ENCODE assay signal across 14 cellular contexts in genomic region chr9:114363424-114363823, GRCh38. TPM values are rescaled to one million over a fixed set of nuclear protein-coding genes. Genes with fewer than 3 reads are reported as not detected.
DNase-seq lines count a peak whose midpoint lies in the region; ATAC-seq and TF ChIP-seq lines count a peak whose summit lies in the region.
"Had no signal": no experiment of that assay in that cellular context is flagged by ENCODE, and none has a peak within 500 bp of the region (broad histone marks: within the 10 kb centered on the region; RNA-seq: fewer than 3 reads in every experiment).

No MANE protein-coding gene starts in this region.

- POLR2A ChIA-PET in naive thymus-derived CD8-positive, alpha-beta T cell (lab: Charles Lee) = interaction anchor here (0.7 to 41.6 kb wide), 4 partner anchors 10 to 249 kb away, joined by 3 to 1589 read pairs (median 188); partner anchors contain the start of gene AKNA

- H3K9me3 Mint-ChIP-seq in CD14-positive monocyte = peaks cover 0 to 5% (median 0%) of the 10 kb centered on the region in 7 donors
- no peaks in the 10 kb centered on the region for H3K9me3 Mint-ChIP-seq in HFFc6
- no peaks in the 10 kb centered on the region for H3K9me3 Mint-ChIP-seq in activated T-cell treated with anti-CD3 and anti-CD28 coated beads, Interleukin-2, amount 50 U/mL, for 72 hours
- H3K9me3 Mint-ChIP-seq in naive thymus-derived CD8-positive, alpha-beta T cell = peaks cover 0 to 3% (median 0%) of the 10 kb centered on the region in 9 donors
- H3K9me3 Mint-ChIP-seq: mesothelial cell of epicardium had no signal

- DNase-seq in CD14-positive monocyte (ENCODE audit: low spot score) (peak; percentile 47), HFFc6 (no peak), sciatic nerve (ENCODE audit: low spot score) (no peak), caudate nucleus (lab: John Stamatoyannopoulos, UW) (no peak), left lobe of liver (ENCODE audit: low spot score) (no peak), T1000 (lab: John Stamatoyannopoulos, UW) (no peak)
- no peak for DNase-seq in activated T-cell treated with anti-CD3 and anti-CD28 coated beads, Interleukin-2, amount 50 U/mL, for 72 hours
- peak in 6 of 10 donors; percentile 29 to 58 (median 46) for DNase-seq in naive thymus-derived CD8-positive, alpha-beta T cell
- DNase-seq: NCI-H2171, posterior cingulate gyrus had no signal

- intact Hi-C loops in CD14-positive monocyte (cut with micrococcal nuclease) (loop anchor here in 1 of 2 donors (5.0 kb wide), 1 partner anchor 34 kb away; no protein-coding TSS in a partner anchor), sciatic nerve (cut with DNase I) (no loop called here)

- H3K4me1 Mint-ChIP-seq in CD14-positive monocyte (peaks cover 57% of the 10 kb centered on the region), HFFc6 (ENCODE audit: low read depth) (peaks cover 45% of the 10 kb centered on the region)
- peaks cover 80% of the 10 kb centered on the region for H3K4me1 Mint-ChIP-seq in activated T-cell treated with anti-CD3 and anti-CD28 coated beads, Interleukin-2, amount 50 U/mL, for 72 hours (ENCODE audit: low read depth)
- peaks cover 44 to 90% (median 86%) of the 10 kb centered on the region in 4 donors for H3K4me1 Mint-ChIP-seq in naive thymus-derived CD8-positive, alpha-beta T cell

- H3K27ac Mint-ChIP-seq in CD14-positive monocyte (peak overlapping the region; percentile 97 to 99 (median 98)), HFFc6 (peak overlapping the region; percentile 91)
- peak overlapping the region; percentile 95 for H3K27ac Mint-ChIP-seq in activated T-cell treated with anti-CD3 and anti-CD28 coated beads, Interleukin-2, amount 50 U/mL, for 72 hours
- peak overlapping the region; percentile 91 to 98 (median 94) for H3K27ac Mint-ChIP-seq in naive thymus-derived CD8-positive, alpha-beta T cell
- H3K27ac Mint-ChIP-seq: mesothelial cell of epicardium had no signal

- no peaks in the 10 kb centered on the region for H3K27me3 Mint-ChIP-seq in CD14-positive monocyte (ENCODE audit: low read depth in 3 of 3)
- peaks cover 3% of the 10 kb centered on the region for H3K27me3 Mint-ChIP-seq in HFFc6 (ENCODE audit: insufficient read depth)
- no peaks in the 10 kb centered on the region for H3K27me3 Mint-ChIP-seq in activated T-cell treated with anti-CD3 and anti-CD28 coated beads, Interleukin-2, amount 50 U/mL, for 72 hours (ENCODE audit: low read depth)
- no peaks in the 10 kb centered on the region for H3K27me3 Mint-ChIP-seq in naive thymus-derived CD8-positive, alpha-beta T cell

- ATAC-seq in activated T-cell treated with anti-CD3 and anti-CD28 coated beads, Interleukin-2, amount 50 U/mL, for 72 hours (replicated peaks in 1 of 2) = peak; percentile 57 to 59
- peak; percentile 60 to 70 for ATAC-seq in naive thymus-derived CD8-positive, alpha-beta T cell
- ATAC-seq in sciatic nerve = no peak
- ATAC-seq in left lobe of liver = no peak

- no peak overlapping the region for H3K27ac ChIP-seq in caudate nucleus (ENCODE audit: low read depth, low read length)

- peaks cover 87 to 98% of the 10 kb centered on the region in 2 donors for H3K36me3 Mint-ChIP-seq in CD14-positive monocyte
- H3K36me3 Mint-ChIP-seq in HFFc6 (ENCODE audit: low read depth) = peaks cover 40% of the 10 kb centered on the region
- H3K36me3 Mint-ChIP-seq in activated T-cell treated with anti-CD3 and anti-CD28 coated beads, Interleukin-2, amount 50 U/mL, for 72 hours (ENCODE audit: insufficient read depth in 2 of 2) = peaks cover 17 to 64% of the 10 kb centered on the region in 2 donors
- H3K36me3 Mint-ChIP-seq in naive thymus-derived CD8-positive, alpha-beta T cell = peaks cover 6 to 98% (median 58%) of the 10 kb centered on the region in 3 donors

- TF ChIP-seq CTCF in CD14-positive monocyte (IDR thresholded peaks at IDR 0.05) (no peak), HFFc6 (IDR thresholded peaks at IDR 0.05) (no peak)

- H3K4me3 Mint-ChIP-seq in CD14-positive monocyte (no peak overlapping the region), HFFc6 (peak overlapping the region; percentile 75; the same call in 1 of the 2 replicates)
- H3K4me3 Mint-ChIP-seq in activated T-cell treated with anti-CD3 and anti-CD28 coated beads, Interleukin-2, amount 50 U/mL, for 72 hours = peak overlapping the region; percentile 66 to 69
- peak overlapping the region; percentile 38 to 76 (median 68) for H3K4me3 Mint-ChIP-seq in naive thymus-derived CD8-positive, alpha-beta T cell
- H3K4me3 Mint-ChIP-seq: mesothelial cell of epicardium had no signal

RNA-seq across cellular contexts. Expression of gene AKNA, which starts 24.4 kb away (rescaled TPM):
- polyA plus RNA-seq in CD14-positive monocyte = 1 to 10 TPM; 3.3 to 7.3 TPM
- 10 to 100 TPM in 4 of 6 experiments, 1 to 10 TPM in 2; 9.3 to 13.1 (median 11.5) TPM for total RNA-seq in HFFc6 (2021; fragmentation: NEBNext Ultra II Directional; extraction: Animal tissue kit (Norgen Biotek cat#: 25700))
- 100 to 1,000 TPM; 204 to 246 TPM for total RNA-seq in activated T-cell treated with anti-CD3 and anti-CD28 coated beads, Interleukin-2, amount 50 U/mL, for 72 hours
- 100 to 1,000 TPM; 425 to 430 TPM for total RNA-seq in naive thymus-derived CD8-positive, alpha-beta T cell
- polyA plus RNA-seq in naive thymus-derived CD8-positive, alpha-beta T cell = 10 to 100 TPM; 12.7 to 31.6 (median 21.3) TPM
- total RNA-seq in sciatic nerve (29.0 TPM), left lobe of liver (7.3 TPM)

RNA-seq across cellular contexts. Expression of gene ORM2, which starts 33.8 kb away (rescaled TPM):
- under 1 TPM in 1 of 2 donors, not detected in 1; 0.30 TPM for polyA plus RNA-seq in CD14-positive monocyte
- total RNA-seq in HFFc6 (2021; fragmentation: NEBNext Ultra II Directional; extraction: Animal tissue kit (Norgen Biotek cat#: 25700)) = not detected
- total RNA-seq in activated T-cell treated with anti-CD3 and anti-CD28 coated beads, Interleukin-2, amount 50 U/mL, for 72 hours = not detected
- not detected for total RNA-seq in naive thymus-derived CD8-positive, alpha-beta T cell
- not detected for polyA plus RNA-seq in naive thymus-derived CD8-positive, alpha-beta T cell
- total RNA-seq in sciatic nerve = not detected
- total RNA-seq in left lobe of liver = 4,103 TPM
- total RNA-seq: cerebellum; M059J; mesothelial cell of epicardium; T-helper 1 cell treated with Interleukin-12 subunit alpha and Interleukin-12 subunit beta and Interleukin-4 antibody, amounts not matched to agents 30 ng/mL and 1 ng/mL, for 36 hours had no signal

RNA-seq across cellular contexts. Expression of gene ORM1, which starts 40.5 kb away (rescaled TPM):
- 1 to 10 TPM; 2.2 to 2.8 TPM for polyA plus RNA-seq in CD14-positive monocyte
- total RNA-seq in HFFc6 (2021; fragmentation: NEBNext Ultra II Directional; extraction: Animal tissue kit (Norgen Biotek cat#: 25700)) = not detected
- not detected for total RNA-seq in activated T-cell treated with anti-CD3 and anti-CD28 coated beads, Interleukin-2, amount 50 U/mL, for 72 hours
- total RNA-seq in naive thymus-derived CD8-positive, alpha-beta T cell = not detected
- not detected for polyA plus RNA-seq in naive thymus-derived CD8-positive, alpha-beta T cell
- total RNA-seq in sciatic nerve (0.76 TPM), left lobe of liver (19,737 TPM)
- total RNA-seq: cerebellum; mesothelial cell of epicardium; T-helper 1 cell treated with Interleukin-12 subunit alpha and Interleukin-12 subunit beta and Interleukin-4 antibody, amounts not matched to agents 30 ng/mL and 1 ng/mL, for 36 hours had no signal

Comparison
In these comparisons a context has a peak if more than half of its experiments do, and no peak if none do; other contexts are left out.
1. DNase-seq: peak in CD14-positive monocyte (single experiment) and naive thymus-derived CD8-positive, alpha-beta T cell (6 of 10); none in HFFc6 (single experiment), activated T-cell treated with anti-CD3 and anti-CD28 coated beads, Interleukin-2, amount 50 U/mL, for 72 hours (0 of 2), sciatic nerve (single experiment), caudate nucleus (0 of 61), left lobe of liver (single experiment) and T1000 (single experiment).
2. H3K4me3 Mint-ChIP-seq: peak in HFFc6 (single experiment), activated T-cell treated with anti-CD3 and anti-CD28 coated beads, Interleukin-2, amount 50 U/mL, for 72 hours (2 of 2) and naive thymus-derived CD8-positive, alpha-beta T cell (10 of 10); none in CD14-positive monocyte (0 of 2).
3. ATAC-seq: peak in activated T-cell treated with anti-CD3 and anti-CD28 coated beads, Interleukin-2, amount 50 U/mL, for 72 hours (2 of 2) and naive thymus-derived CD8-positive, alpha-beta T cell (2 of 2); none in sciatic nerve (single experiment) and left lobe of liver (single experiment).
4. RNA of gene ORM2, which starts 33.8 kb away (total RNA-seq): 4,103 TPM in left lobe of liver (single experiment); not detected in activated T-cell treated with anti-CD3 and anti-CD28 coated beads, Interleukin-2, amount 50 U/mL, for 72 hours, not detected in HFFc6, not detected in naive thymus-derived CD8-positive, alpha-beta T cell and not detected in sciatic nerve (single experiment); every median in the first group is over 1,000 times any median in the second.
5. RNA of gene ORM1, which starts 40.5 kb away (total RNA-seq): 19,737 TPM in left lobe of liver (single experiment); 0.76 TPM in sciatic nerve (single experiment), not detected in HFFc6, not detected in activated T-cell treated with anti-CD3 and anti-CD28 coated beads, Interleukin-2, amount 50 U/mL, for 72 hours and not detected in naive thymus-derived CD8-positive, alpha-beta T cell; every median in the first group is over 1,000 times any median in the second.
6. Peak in every context shown above with its lines, with median percentiles within 50 percentile points of each other: H3K27ac Mint-ChIP-seq.